In genomic region chr10:4934391-4934987, GRCh38 we compare ENCODE assay signal across 28 cellular contexts. TPM values are rescaled to one million over a fixed set of nuclear protein-coding genes. Genes with fewer than 3 reads are reported as not detected.
"Had no signal": no experiment of that assay in that cellular context is flagged by ENCODE, and none has a peak within 500 bp of the region (broad histone marks: within the 10 kb centered on the region; RNA-seq: fewer than 3 reads in every experiment).

No MANE protein-coding gene starts in this region.

- DNase-seq: naive thymus-derived CD4-positive, alpha-beta T cell; natural killer cell; occipital lobe; ovary; posterior cingulate gyrus; psoas muscle; right cardiac atrium; right lobe of liver; sigmoid colon; spleen; stimulated activated CD4-positive, alpha-beta T cell treated with anti-CD3 and anti-CD28 coated beads, Interleukin-12 subunit alpha, Interleukin-12 subunit beta, amount 100 ng/mL, for 4 hours; stimulated activated CD4-positive, alpha-beta T cell treated with anti-CD3 and anti-CD28 coated beads, Interleukin-1b, Interleukin-23, amount 100 ng/mL, for 48 hours; stimulated activated CD4-positive, alpha-beta T cell treated with anti-CD3 and anti-CD28 coated beads, Interleukin-4, amount 100 ng/mL, for 1 hour; stimulated activated CD4-positive, alpha-beta T cell treated with anti-CD3 and anti-CD28 coated beads, Interleukin-4, amount 100 ng/mL, for 4 hours; stimulated activated CD8-positive, alpha-beta memory T cell treated with anti-CD3 and anti-CD28 coated beads, Interleukin-4, amount 100 ng/mL, for 48 hours; stimulated activated naive CD4-positive, alpha-beta T cell; stimulated activated naive CD8-positive, alpha-beta T cell treated with anti-CD3 and anti-CD28 coated beads, Interleukin-15, amount 100 ng/mL, for 72 hours; stimulated activated naive CD8-positive, alpha-beta T cell treated with anti-CD3 and anti-CD28 coated beads, Interleukin-15, Interleukin-2, amounts not matched to agents 100 U/mL and 50 U/mL, for 24 hours; tibial artery; trophoblast cell; upper lobe of left lung had no signal

- H3K27ac ChIP-seq: neural progenitor cell, ovary, parathyroid adenoma, psoas muscle, right lobe of liver, sigmoid colon, spleen, thoracic aorta, tibial artery, upper lobe of left lung, vagina had no signal

- H3K4me1 ChIP-seq: parathyroid adenoma, psoas muscle, sigmoid colon, spleen, tibial artery, upper lobe of left lung, vagina had no signal

- FAIRE-seq: urothelium cell line had no signal

- H3K27me3 ChIP-seq: neural progenitor cell, ovary, right lobe of liver, sigmoid colon, tibial artery, upper lobe of left lung, vagina had no signal

- H3K9me3 ChIP-seq: ovary, right lobe of liver, sigmoid colon, thoracic aorta, upper lobe of left lung, vagina had no signal

- H3K4me3 ChIP-seq: neural progenitor cell, ovary, psoas muscle, right lobe of liver, sigmoid colon, smooth muscle cell, spleen, thoracic aorta, tibial artery, upper lobe of left lung, vagina had no signal

- H3K36me3 ChIP-seq: neural progenitor cell, ovary, right lobe of liver, sigmoid colon, spleen, thoracic aorta, tibial artery, upper lobe of left lung, vagina had no signal

- ATAC-seq: naive thymus-derived CD4-positive, alpha-beta T cell; natural killer cell; psoas muscle; right cardiac atrium; right lobe of liver; stimulated activated memory B cell treated with anti-CD40 and anti-IgM and Interleukin-4, amounts not matched to agents 10 μg/mL and 1 μg/mL and 100 μg/mL, for 72 hours; stimulated activated naive CD8-positive, alpha-beta T cell treated with anti-CD3 and anti-CD28 coated beads, Interleukin-15, amount 100 ng/mL, for 72 hours; stimulated activated naive CD8-positive, alpha-beta T cell treated with anti-CD3 and anti-CD28 coated beads, Interleukin-15, Interleukin-2, amounts not matched to agents 100 U/mL and 50 U/mL, for 24 hours had no signal

RNA-seq across cellular contexts. Expression of gene AKR1C1, which starts 28.7 kb away (rescaled TPM):
- polyA plus RNA-seq: naive thymus-derived CD4-positive, alpha-beta T cell had no signal
